Comparison of ENCODE assay signal across 8 cellular contexts in the genomic region with DNA sequence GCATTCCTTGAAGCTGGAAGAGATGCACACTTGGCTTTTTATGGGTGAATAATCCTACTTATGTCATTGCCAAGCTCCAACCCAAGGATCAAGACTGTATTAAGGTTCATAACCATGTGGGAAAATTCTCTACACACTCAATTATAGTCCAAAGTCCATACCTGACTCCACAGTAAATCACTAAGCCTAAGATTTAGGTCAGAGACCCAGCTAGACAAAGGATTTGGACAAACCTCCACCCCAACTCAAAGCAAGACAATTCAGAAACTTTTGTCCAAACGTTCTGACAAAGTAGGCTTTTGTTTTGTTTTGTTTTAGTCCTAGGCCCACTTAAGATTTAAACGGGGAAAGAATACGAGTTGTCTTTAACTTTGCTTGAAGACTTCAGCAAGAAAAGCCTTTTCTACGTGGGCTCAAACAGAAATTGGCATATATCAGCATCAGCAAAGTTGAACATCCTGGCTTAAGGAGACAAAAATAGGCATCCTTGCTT. TPM values are rescaled to one million over a fixed set of nuclear protein-coding genes. Genes with fewer than 3 reads are reported as not detected.
A peak's percentile ranks its signal among the peaks of the same experiment; 100 is the strongest.
DNase-seq lines count a peak whose midpoint lies in the region; ATAC-seq, FAIRE-seq and TF ChIP-seq lines count a peak whose summit lies in the region.

No MANE protein-coding gene starts in this region.

- H3K9me3 Mint-ChIP-seq in H9 = no peaks in the 10 kb centered on the region
- peaks cover 4% of the 10 kb centered on the region for H3K9me3 Mint-ChIP-seq in glutamatergic neuron (ENCODE audit: unreplicated experiment)

- H3K27ac ChIP-seq in H9 (ENCODE audit: insufficient read length, low read depth, low read length) (no peak overlapping the region), skin epidermis (peak overlapping the region in 19 of 21 experiments; percentile 31 to 97 (median 87))

- H3K27ac Mint-ChIP-seq in H9 (no peak overlapping the region), T-helper 17 cell (peak overlapping the region; percentile 95), glutamatergic neuron (ENCODE audit: unreplicated experiment) (no peak overlapping the region)

- peak overlapping the region; percentile 73 to 94 (median 91) for H3K4me3 ChIP-seq in skin epidermis

- H3K23ac ChIP-seq in H9 (ENCODE audit: insufficient read length, low read depth, low read length) = no peak overlapping the region

- H3K27me3 ChIP-seq in H9 (ENCODE audit: insufficient read depth, low read length) = peaks cover 13% of the 10 kb centered on the region; the same call in 1 of the 2 replicates

- no peaks in the 10 kb centered on the region for H3K79me1 ChIP-seq in H9 (ENCODE audit: insufficient read depth, low read depth, low read length, poor library complexity, severe bottlenecking)

- H3K56ac ChIP-seq in H9 (ENCODE audit: insufficient read length, low read depth, low read length) = no peak overlapping the region

- H4K8ac ChIP-seq in H9 (replicated peaks; ENCODE audit: insufficient read length, low read depth, low read length) = no peak overlapping the region

- H3K4me1 Mint-ChIP-seq in H9 (peaks cover 14 to 28% of the 10 kb centered on the region in 2 experiments), T-helper 17 cell (peaks cover 34% of the 10 kb centered on the region), glutamatergic neuron (ENCODE audit: low read depth, unreplicated experiment) (peaks cover 14% of the 10 kb centered on the region)

- H3K27me3 Mint-ChIP-seq in H9 (ENCODE audit: low read depth) = peaks cover 38% of the 10 kb centered on the region
- no peaks in the 10 kb centered on the region for H3K27me3 Mint-ChIP-seq in T-helper 17 cell
- H3K27me3 Mint-ChIP-seq in glutamatergic neuron (ENCODE audit: unreplicated experiment) = peaks cover 4% of the 10 kb centered on the region

- H3K23me2 ChIP-seq in H9 (ENCODE audit: insufficient read length, low read depth, low read length, poor library complexity, severe bottlenecking) = peaks cover 10% of the 10 kb centered on the region

- ATAC-seq in T-helper 17 cell = no peak

- H4K5ac ChIP-seq in H9 (ENCODE audit: insufficient read length, low read depth, low read length) = no peak overlapping the region

- no peaks in the 10 kb centered on the region for H3K79me2 ChIP-seq in H9 (ENCODE audit: insufficient read depth, low read length)

- no CpG with 5 or more reads among the region's 4 CpGs for WGBS in H9 (ENCODE audit: extremely low coverage, insufficient read length, low lambda C conversion rate)

- TF ChIP-seq CTCF in H9 (conservative IDR thresholded peaks at IDR 0.05) (no peak), glutamatergic neuron (IDR thresholded peaks at IDR 0.05; ENCODE audit: partially characterized antibody, unreplicated experiment) (no peak), GM20000 (IDR thresholded peaks at IDR 0.05; ENCODE audit: extremely low read depth, missing control alignments) (no peak)

- FAIRE-seq in HTR-8/SVneo (lab: Jason Lieb, UNC) = no peak

- H3K9me3 ChIP-seq in H9 (ENCODE audit: control insufficient read depth, low read depth, low read length) = no peaks in the 10 kb centered on the region
- H3K9me3 ChIP-seq in T-helper 17 cell (ENCODE audit: control insufficient read depth, low read length, poor library complexity, severe bottlenecking) = no peaks in the 10 kb centered on the region

- intact Hi-C loops in posterior cingulate gyrus (cut with DNase I) = no loop called here

- no peak overlapping the region for H2BK120ac ChIP-seq in H9 (ENCODE audit: low read depth, low read length, poor library complexity, severe bottlenecking)

- DNase-seq in H9 (no peak), T-helper 17 cell (no peak), glutamatergic neuron (no peak), posterior cingulate gyrus (no peak), GM20000 (ENCODE audit: low spot score) (no peak), GDM1 (lab: John Stamatoyannopoulos, UW) (no peak), HTR-8/SVneo (ENCODE audit: insufficient read length, low spot score) (no peak)

- H3K4me2 ChIP-seq in H9 (ENCODE audit: insufficient read depth, insufficient read length, low read length) = no peak overlapping the region

- no peaks in the 10 kb centered on the region for H3K36me3 Mint-ChIP-seq in H9 (ENCODE audit: insufficient read depth in 1 of 3, low read depth in 3 of 3)
- H3K36me3 Mint-ChIP-seq in T-helper 17 cell (ENCODE audit: low read depth) = no peaks in the 10 kb centered on the region
- H3K36me3 Mint-ChIP-seq in glutamatergic neuron (ENCODE audit: unreplicated experiment) = peaks cover 5% of the 10 kb centered on the region

- H3K14ac ChIP-seq in H9 (ENCODE audit: insufficient read depth, low read length) = no peak overlapping the region

- no peak overlapping the region for H2AK5ac ChIP-seq in H9 (ENCODE audit: insufficient read length, low read length)

- no peak overlapping the region for H3T11ph ChIP-seq in H9 (ENCODE audit: low read length)

- no peak overlapping the region for H2BK20ac ChIP-seq in H9 (ENCODE audit: low read depth, low read length, poor library complexity, severe bottlenecking)

- no peak overlapping the region for H2BK5ac ChIP-seq in H9 (ENCODE audit: insufficient read length, low read length)

- no peaks in the 10 kb centered on the region for H4K20me1 ChIP-seq in H9 (ENCODE audit: control insufficient read depth, insufficient read depth, insufficient read length)

- H3K4me3 Mint-ChIP-seq in H9 = peak overlapping the region; percentile 74 to 88; a peak in 4 of 5 replicates
- peak overlapping the region; percentile 94 for H3K4me3 Mint-ChIP-seq in T-helper 17 cell
- H3K4me3 Mint-ChIP-seq in glutamatergic neuron (ENCODE audit: unreplicated experiment) = peak overlapping the region; percentile 96

- no peak overlapping the region for H3K9ac ChIP-seq in H9 (ENCODE audit: extremely low read depth, insufficient read length, low read length)

- H2BK15ac ChIP-seq in H9 (ENCODE audit: low read depth, low read length) = no peak overlapping the region

- H2AFZ ChIP-seq in H9 (ENCODE audit: low read length) = no peak overlapping the region

- no peak overlapping the region for H2BK12ac ChIP-seq in H9 (ENCODE audit: insufficient read length, low read depth, low read length)

- H3K4ac ChIP-seq in H9 (ENCODE audit: low read depth, low read length) = no peak overlapping the region

- H3K18ac ChIP-seq in H9 (ENCODE audit: insufficient read length, low read depth, low read length) = no peak overlapping the region

- no peaks in the 10 kb centered on the region for H3K4me1 ChIP-seq in H9 (ENCODE audit: insufficient read depth, low read length)

- no peak overlapping the region for H4K91ac ChIP-seq in H9 (ENCODE audit: insufficient read length, low read depth, low read length)

RNA-seq across cellular contexts. Expression of a gene that starts 1.7 kb away (rescaled TPM):
- total RNA-seq in H9 (2021) = 0.94 and 0.99 TPM in 2 replicates
- 10 to 100 TPM in 1 of 2 donors, 1 to 10 TPM in 1; 9.9 to 10.2 TPM for total RNA-seq in T-helper 17 cell
- 25.4 TPM for total RNA-seq in glutamatergic neuron (ENCODE audit: unreplicated experiment)
